In genomic region chr5:79687911-79688310, GRCh38 we compare ENCODE assay signal across 20 cellular contexts. TPM values are rescaled to one million over a fixed set of nuclear protein-coding genes. Genes with fewer than 3 reads are reported as not detected.
DNase-seq lines count a peak whose midpoint lies in the region; ATAC-seq and TF ChIP-seq lines count a peak whose summit lies in the region.
"Had no signal": no experiment of that assay in that cellular context is flagged by ENCODE, and none has a peak within 500 bp of the region (broad histone marks: within the 10 kb centered on the region; RNA-seq: fewer than 3 reads in every experiment).

No MANE protein-coding gene starts in this region.

- peaks cover 4% of the 10 kb centered on the region for H3K4me1 ChIP-seq in mesendoderm (ENCODE audit: control insufficient read depth, low read depth, low read length)
- H3K4me1 ChIP-seq: BLaER1 treated with 17β-estradiol and CSF1 and Interleukin-3, amounts not matched to agents 10 nM and 100 nM had no signal

- no peak overlapping the region for H3K4me2 ChIP-seq in mesendoderm (ENCODE audit: low read length)
- H3K4me2 ChIP-seq: BLaER1 treated with 17β-estradiol and CSF1 and Interleukin-3, amounts not matched to agents 10 nM and 100 nM had no signal

- DNase-seq in WTC11 (ENCODE audit: low spot score) (no peak), endothelial cell (ENCODE audit: low spot score) (no peak), type B pancreatic cell (ENCODE audit: extremely low spot score, unreplicated experiment) (no peak), erythroblast (lab: John Stamatoyannopoulos, UW) (no peak), mesendoderm (no peak)
- DNase-seq: Caco-2; CD4-positive, alpha-beta memory T cell; DND-41; H7; MM.1S; NCI-H1048; NCI-H1417 treated with DMSO at 0.1 percent for 48 hours; NCI-H187 treated with DMSO at 0.1 percent for 48 hours; NCI-H226; NCI-H524; Peyer's patch had no signal

- CTCF ChIA-PET in WTC11 (lab: Charles Lee), result interaction anchor here (1.0 to 3.7 kb wide), 2 partner anchors 15 to 86 kb away, joined by 3 to 40 read pairs; no protein-coding TSS in a partner anchor

- H4K5ac ChIP-seq in mesendoderm (ENCODE audit: low read length), result no peak overlapping the region

- no peak overlapping the region for H3K56ac ChIP-seq in mesendoderm (ENCODE audit: low read length)

- H3K27me3 ChIP-seq in mesendoderm (ENCODE audit: insufficient read depth, low read length, poor library complexity), result no peaks in the 10 kb centered on the region
- H3K27me3 ChIP-seq: BLaER1 treated with 17β-estradiol and CSF1 and Interleukin-3, amounts not matched to agents 10 nM and 100 nM; Peyer's patch had no signal

- H3K79me2 ChIP-seq in mesendoderm (ENCODE audit: control insufficient read depth, insufficient read depth, low read length), result no peaks in the 10 kb centered on the region

- no peak overlapping the region for H3K9ac ChIP-seq in mesendoderm (ENCODE audit: low read length)
- H3K9ac ChIP-seq: BLaER1 treated with 17β-estradiol and CSF1 and Interleukin-3, amounts not matched to agents 10 nM and 100 nM had no signal

- no peaks in the 10 kb centered on the region for H3K36me3 ChIP-seq in mesendoderm (ENCODE audit: control insufficient read depth, insufficient read depth, low read length)

- H4K8ac ChIP-seq in mesendoderm (ENCODE audit: low read depth, low read length), result no peak overlapping the region

- H3K27ac Mint-ChIP-seq in WTC11, result no peak overlapping the region
- H3K27ac Mint-ChIP-seq in endothelial cell (ENCODE audit: unreplicated experiment), result no peak overlapping the region
- H3K27ac Mint-ChIP-seq in nephron, result peak overlapping the region; percentile 15 to 74 (median 46)
- no peak overlapping the region for H3K27ac Mint-ChIP-seq in type B pancreatic cell
- H3K27ac Mint-ChIP-seq: CD4-positive, alpha-beta memory T cell had no signal

- no peak overlapping the region for H3K23ac ChIP-seq in mesendoderm (ENCODE audit: low read length)

- TF ChIP-seq POLR2A in erythroblast (IDR thresholded peaks at IDR 0.05; ENCODE audit: low read length), result no peak

- POLR2A ChIA-PET in WTC11 (lab: Charles Lee), result no interaction called here

- no peak overlapping the region for H2BK120ac ChIP-seq in mesendoderm (ENCODE audit: low read depth, low read length)

- H3K4me3 ChIP-seq in mesendoderm (ENCODE audit: low read length), result no peak overlapping the region
- H3K4me3 ChIP-seq: BLaER1 treated with 17β-estradiol and CSF1 and Interleukin-3, amounts not matched to agents 10 nM and 100 nM; GM12878; Peyer's patch had no signal

- H3K4me3 Mint-ChIP-seq in WTC11, result 0 out of 2 replicates have a peak overlapping the region, but pooled peaks have one; percentile 41
- peak overlapping the region; percentile 39 for H3K4me3 Mint-ChIP-seq in endothelial cell (ENCODE audit: unreplicated experiment)
- H3K4me3 Mint-ChIP-seq in nephron, result peak overlapping the region; percentile 67 to 84 (median 67)
- peak overlapping the region; percentile 37 for H3K4me3 Mint-ChIP-seq in type B pancreatic cell
- H3K4me3 Mint-ChIP-seq: CD4-positive, alpha-beta memory T cell had no signal

- H2BK5ac ChIP-seq in mesendoderm (ENCODE audit: low read length), result no peak overlapping the region

- no peaks in the 10 kb centered on the region; the same call in 1 of the 2 replicates for H3K27me3 Mint-ChIP-seq in WTC11 (ENCODE audit: low read depth)
- H3K27me3 Mint-ChIP-seq in endothelial cell (ENCODE audit: unreplicated experiment), result peaks cover 5% of the 10 kb centered on the region
- H3K27me3 Mint-ChIP-seq in nephron (ENCODE audit: low read depth), result no peaks in the 10 kb centered on the region
- peaks cover 6% of the 10 kb centered on the region for H3K27me3 Mint-ChIP-seq in type B pancreatic cell
- H3K27me3 Mint-ChIP-seq: CD4-positive, alpha-beta memory T cell had no signal

- WGBS in mesendoderm (ENCODE audit: extremely low coverage, insufficient coverage, low lambda C conversion rate), result no CpG with 5 or more reads among the region's 1 CpG

- peaks cover 28% of the 10 kb centered on the region for H3K4me1 Mint-ChIP-seq in WTC11
- peaks cover 9% of the 10 kb centered on the region for H3K4me1 Mint-ChIP-seq in endothelial cell (ENCODE audit: unreplicated experiment)
- peaks cover 30% of the 10 kb centered on the region for H3K4me1 Mint-ChIP-seq in nephron
- H3K4me1 Mint-ChIP-seq in type B pancreatic cell (ENCODE audit: unreplicated experiment), result no peaks in the 10 kb centered on the region

- TF ChIP-seq CTCF in WTC11 (IDR thresholded peaks at IDR 0.05), result no peak
- TF ChIP-seq CTCF in endothelial cell (IDR thresholded peaks at IDR 0.05; ENCODE audit: unreplicated experiment), result no peak
- no peak for TF ChIP-seq CTCF in nephron (IDR thresholded peaks at IDR 0.05; ENCODE audit: unreplicated experiment in 3 of 3)
- no peak for TF ChIP-seq CTCF in type B pancreatic cell (conservative IDR thresholded peaks at IDR 0.05)

- peaks cover 9% of the 10 kb centered on the region for H3K9me3 Mint-ChIP-seq in WTC11
- no peaks in the 10 kb centered on the region for H3K9me3 Mint-ChIP-seq in endothelial cell (ENCODE audit: unreplicated experiment)
- H3K9me3 Mint-ChIP-seq in nephron, result no peaks in the 10 kb centered on the region
- H3K9me3 Mint-ChIP-seq in type B pancreatic cell, result no peaks in the 10 kb centered on the region

- H3K79me1 ChIP-seq in mesendoderm (ENCODE audit: low read length), result no peaks in the 10 kb centered on the region

- ATAC-seq in WTC11, result no peak
- no peak for ATAC-seq in GM21526 (IDR thresholded peaks at IDR 0.05; ENCODE audit: low FRiP score, unreplicated experiment)
- ATAC-seq: GM12878 had no signal

- no peak overlapping the region for H2AK5ac ChIP-seq in mesendoderm (ENCODE audit: low read length)

- H3K4ac ChIP-seq in mesendoderm (ENCODE audit: low read depth, low read length), result no peak overlapping the region

- no peak overlapping the region for H3K18ac ChIP-seq in mesendoderm (ENCODE audit: low read length)

- H3K36me3 Mint-ChIP-seq in WTC11 (peaks cover 2% of the 10 kb centered on the region), endothelial cell (ENCODE audit: low read depth, unreplicated experiment) (peaks cover 6% of the 10 kb centered on the region), nephron (ENCODE audit: low read depth) (peaks cover 41% of the 10 kb centered on the region), type B pancreatic cell (peaks cover 21% of the 10 kb centered on the region)

- no peak overlapping the region for H2BK15ac ChIP-seq in mesendoderm (replicated peaks; ENCODE audit: low read depth)

- H3K27ac ChIP-seq in mesendoderm (ENCODE audit: low read depth, low read length), result no peak overlapping the region
- H3K27ac ChIP-seq: BLaER1 treated with 17β-estradiol and CSF1 and Interleukin-3, amounts not matched to agents 10 nM and 100 nM; Peyer's patch had no signal

TF ChIP-seq in WTC11, 78 proteins besides CTCF, POLR2A, EP300 and RAD21 (continues in another document):
- TF ChIP-seq NR2C2 (CRISPR knock-in tag; IDR thresholded peaks at IDR 0.05), result no peak
- TF ChIP-seq NFATC4 (CRISPR knock-in tag; IDR thresholded peaks at IDR 0.05), result no peak
- no peak for TF ChIP-seq TCF7 (CRISPR knock-in tag; IDR thresholded peaks at IDR 0.05; ENCODE audit: low read depth)
- TF ChIP-seq ZNF423 (CRISPR knock-in tag; IDR thresholded peaks at IDR 0.05), result no peak
- no peak for TF ChIP-seq ZBTB43 (CRISPR knock-in tag; IDR thresholded peaks at IDR 0.05)
- TF ChIP-seq GRHL2 (CRISPR knock-in tag; IDR thresholded peaks at IDR 0.05; ENCODE audit: insufficient replicate concordance, severe bottlenecking), result no peak
- TF ChIP-seq TEAD4 (CRISPR knock-in tag; IDR thresholded peaks at IDR 0.05), result no peak
- no peak for TF ChIP-seq PRRX2 (CRISPR knock-in tag; IDR thresholded peaks at IDR 0.05)
- no peak for TF ChIP-seq FOXK1 (CRISPR knock-in tag; IDR thresholded peaks at IDR 0.05)
- TF ChIP-seq ESRRA (CRISPR knock-in tag; IDR thresholded peaks at IDR 0.05; ENCODE audit: borderline replicate concordance), result no peak
- no peak for TF ChIP-seq MYBL2 (CRISPR knock-in tag; IDR thresholded peaks at IDR 0.05)
- TF ChIP-seq PRDM15 (CRISPR knock-in tag; IDR thresholded peaks at IDR 0.05), result no peak

RNA-seq across cellular contexts. Expression of gene CMYA5, which starts 1.7 kb away (rescaled TPM):
- total RNA-seq in WTC11 (2021) (0.98 to 1.2 TPM (median 1.1 TPM) in 3 replicates), endothelial cell (ENCODE audit: unreplicated experiment) (0.36 TPM), type B pancreatic cell (ENCODE audit: low replicate concordance) (1.2 and 1.4 TPM in 2 replicates)
- polyA plus RNA-seq in mesendoderm (2013, experiment 1 of 2), result 0.41 TPM
- 0.52 TPM for polyA plus RNA-seq in mesendoderm (2013, experiment 2 of 2)

Comparison
In these comparisons a context has a peak if more than half of its experiments do, and no peak if none do; other contexts are left out.
1. H3K27ac Mint-ChIP-seq: peak in nephron (3 of 3); none in WTC11 (single experiment), endothelial cell (single experiment) and type B pancreatic cell (single experiment).
2. Peak in every context shown above with its lines, with median percentiles within 50 percentile points of each other: H3K4me3 Mint-ChIP-seq.